In the genomic region with DNA sequence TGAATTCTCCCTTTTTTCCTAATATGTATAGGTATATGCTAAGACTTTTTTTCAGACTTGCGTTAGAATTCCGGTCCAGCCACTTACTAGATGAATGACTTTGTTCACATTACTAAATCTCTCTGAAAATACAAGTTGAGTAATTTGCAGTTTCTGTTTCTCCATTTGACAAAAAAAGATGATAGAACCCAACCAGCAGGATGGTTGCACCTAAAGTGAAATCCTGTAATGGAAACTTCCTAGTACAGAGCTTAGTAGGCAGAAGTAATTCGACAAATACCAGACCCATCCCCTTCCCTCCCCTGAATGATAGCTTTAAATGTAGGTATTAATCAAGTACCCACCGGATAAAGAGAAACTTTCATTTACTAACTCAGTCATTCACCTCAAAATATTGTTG, we compare ENCODE assay signal across 13 cellular contexts.
DNase-seq lines count a peak whose midpoint lies in the region; ATAC-seq and TF ChIP-seq lines count a peak whose summit lies in the region.
"Had no signal": no experiment of that assay in that cellular context is flagged by ENCODE, and none has a peak within 500 bp of the region (broad histone marks: within the 10 kb centered on the region; RNA-seq: fewer than 3 reads in every experiment).

No MANE protein-coding gene starts in this region.

- no TSS peak for BruUV-seq in mammary epithelial cell (replicated peaks; lab: Mats Ljungman, UMichigan)

- no peak overlapping the region for H3K27ac ChIP-seq in mammary epithelial cell (ENCODE audit: insufficient read depth, low read depth, low read length)
- no peak overlapping the region for H3K27ac ChIP-seq in breast epithelium
- peak overlapping the region; percentile 43 to 65 for H3K27ac ChIP-seq in ascending aorta
- H3K27ac ChIP-seq: parathyroid adenoma, thyroid gland had no signal

- peaks cover 15% of the 10 kb centered on the region for H3K4me1 ChIP-seq in mammary epithelial cell (ENCODE audit: insufficient read depth, low read length)
- H3K4me1 ChIP-seq in breast epithelium = no peaks in the 10 kb centered on the region
- peaks cover 0 to 13% of the 10 kb centered on the region in 2 donors for H3K4me1 ChIP-seq in ascending aorta
- H3K4me1 ChIP-seq: parathyroid adenoma, thyroid gland had no signal

- H3K27me3 Mint-ChIP-seq in type B pancreatic cell = no peaks in the 10 kb centered on the region

- in situ Hi-C loops in mammary epithelial cell (cut with MboI; ENCODE audit: low sequenced_read_pairs in 2 of 2) = no loop called here

- H3K27ac Mint-ChIP-seq in type B pancreatic cell = peak overlapping the region; percentile 92
- H3K27ac Mint-ChIP-seq: B cell had no signal

- no peaks in the 10 kb centered on the region for H3K9me3 Mint-ChIP-seq in type B pancreatic cell

- dilution Hi-C loops in mammary epithelial cell (cut with HindIII; ENCODE audit: low sequenced_read_pairs) = no loop called here

- no peak for TF ChIP-seq POLR2A in breast epithelium (IDR thresholded peaks at IDR 0.05)

- H3K9me3 ChIP-seq in mammary epithelial cell (replicated peaks; ENCODE audit: insufficient read depth, low read length) (no peaks in the 10 kb centered on the region), breast epithelium (no peaks in the 10 kb centered on the region), ascending aorta (no peaks in the 10 kb centered on the region)
- H3K9me3 ChIP-seq: thyroid gland had no signal

- no peaks in the 10 kb centered on the region for H4K20me1 ChIP-seq in mammary epithelial cell (ENCODE audit: insufficient read depth, low read length)

- TF ChIP-seq CTCF in mammary epithelial cell (conservative IDR thresholded peaks at IDR 0.05 in 1 of 2, IDR thresholded peaks at IDR 0.05 in 1 of 2; ENCODE audit: extremely low read depth in 1 of 2, insufficient read depth in 1 of 2, low read depth in 1 of 2, low read length in 2 of 2) = no peak
- no peak for TF ChIP-seq CTCF in breast epithelium (IDR thresholded peaks at IDR 0.05)
- TF ChIP-seq CTCF in ascending aorta (IDR thresholded peaks at IDR 0.05) = no peak
- TF ChIP-seq CTCF in type B pancreatic cell (conservative IDR thresholded peaks at IDR 0.05) = no peak

- H3K79me2 ChIP-seq in mammary epithelial cell (ENCODE audit: insufficient read depth, low read length) = no peaks in the 10 kb centered on the region
- H3K79me2 ChIP-seq: parathyroid adenoma had no signal

- CTCF ChIA-PET in mammary epithelial cell (lab: Charles Lee; ENCODE audit: low non-redundant PET) = no interaction called here

- no peaks in the 10 kb centered on the region for H3K36me3 ChIP-seq in mammary epithelial cell (ENCODE audit: insufficient read depth, low read length)
- H3K36me3 ChIP-seq in breast epithelium = no peaks in the 10 kb centered on the region
- no peaks in the 10 kb centered on the region for H3K36me3 ChIP-seq in ascending aorta
- H3K36me3 ChIP-seq: thyroid gland had no signal

- H3K4me1 Mint-ChIP-seq in type B pancreatic cell (ENCODE audit: unreplicated experiment) = peaks cover 18% of the 10 kb centered on the region

- H3K4me2 ChIP-seq in mammary epithelial cell (ENCODE audit: insufficient read depth, low read depth, low read length) = peak overlapping the region; percentile 39

- peak overlapping the region; percentile 48 for H3K4me3 Mint-ChIP-seq in type B pancreatic cell
- H3K4me3 Mint-ChIP-seq: B cell had no signal

- peak; percentile 64 for ATAC-seq in HG03442 (IDR thresholded peaks at IDR 0.05; ENCODE audit: unreplicated experiment)

- no peak overlapping the region for H2AFZ ChIP-seq in mammary epithelial cell (ENCODE audit: low read depth, low read length)
- H2AFZ ChIP-seq: parathyroid adenoma had no signal

- H3K9ac ChIP-seq in mammary epithelial cell (ENCODE audit: insufficient read depth, low read length) = no peak overlapping the region
- H3K9ac ChIP-seq: parathyroid adenoma had no signal

- intact Hi-C loops in mammary epithelial cell (cut with micrococcal nuclease) (no loop called here), breast epithelium (cut with DNase I; ENCODE audit: low total_unique reads) (no loop called here), ascending aorta (cut with DNase I) (loop anchor here (2.0 kb wide), 2 partner anchors 34 to 114 kb away; a partner anchor contains a TSS)

- DNase-seq in mammary epithelial cell = no peak
- DNase-seq in breast epithelium (ENCODE audit: low spot score in 2 of 2) = no peak
- DNase-seq in ascending aorta (ENCODE audit: low spot score in 2 of 2) = no peak
- DNase-seq in type B pancreatic cell (ENCODE audit: extremely low spot score, unreplicated experiment) = no peak
- DNase-seq in anterior cingulate cortex (lab: John Stamatoyannopoulos, UW) = no peak
- no peak for DNase-seq in H4 (ENCODE audit: low spot score)
- no peak for DNase-seq in NCI-H1417 treated with DMSO at 0.1 percent for 48 hours (lab: John Stamatoyannopoulos, UW)
- DNase-seq: activated effector memory CD4-positive, alpha-beta T cell treated with anti-CD3 and anti-CD28 coated beads, Interleukin-2, amount 50 U/mL, for 16 hours; NCI-H1694; thyroid gland had no signal

- H3K27me3 ChIP-seq in mammary epithelial cell (ENCODE audit: insufficient read depth, low read length) (no peaks in the 10 kb centered on the region), breast epithelium (no peaks in the 10 kb centered on the region), ascending aorta (no peaks in the 10 kb centered on the region)
- H3K27me3 ChIP-seq: thyroid gland had no signal

- 74% methylated on average over 4 of the region's 4 CpGs for WGBS in mammary epithelial cell (ENCODE audit: low coverage, missing lambda C conversion rate)

- H3K4me3 ChIP-seq in mammary epithelial cell (replicated peaks in 1 of 3; ENCODE audit: insufficient read depth in 1 of 3, low read depth in 2 of 3, low read length in 3 of 3) (no peak overlapping the region), breast epithelium (no peak overlapping the region), ascending aorta (no peak overlapping the region)
- H3K4me3 ChIP-seq: thyroid gland had no signal

- no peaks in the 10 kb centered on the region for H3K36me3 Mint-ChIP-seq in type B pancreatic cell

Comparison
In these comparisons a context has a peak if more than half of its experiments do, and no peak if none do; other contexts are left out.
1. H3K27ac ChIP-seq: peak in ascending aorta (2 of 2); none in mammary epithelial cell (single experiment) and breast epithelium (0 of 2).